10 cellular contexts compared by ENCODE assay signal in genomic region chr2:120539937-120540718, GRCh38.
A peak's percentile ranks its signal among the peaks of the same experiment; 100 is the strongest.
DNase-seq lines count a peak whose midpoint lies in the region; ATAC-seq and TF ChIP-seq lines count a peak whose summit lies in the region.
"Had no signal": no experiment of that assay in that cellular context is flagged by ENCODE, and none has a peak within 500 bp of the region (broad histone marks: within the 10 kb centered on the region; RNA-seq: fewer than 3 reads in every experiment).

No MANE protein-coding gene starts in this region.

- H3K27me3 ChIP-seq in adrenal gland (no peaks in the 10 kb centered on the region), tibial artery (no peaks in the 10 kb centered on the region)

- H3K9me3 ChIP-seq in adrenal gland (replicated peaks in 1 of 3): no peaks in the 10 kb centered on the region
- H3K9me3 ChIP-seq in tibial artery: no peaks in the 10 kb centered on the region

- no peak for TF ChIP-seq CTCF in adrenal gland (IDR thresholded peaks at IDR 0.05)
- TF ChIP-seq CTCF in tibial artery (IDR thresholded peaks at IDR 0.05): no peak

- WGBS in adrenal gland, 4 donors: 71 to 77% (median 76%) methylated on average over 14 to 17 of the region's 17 CpGs

- H3K27ac ChIP-seq in adrenal gland (peak overlapping the region in 1 of 5 donors; percentile 40), tibial artery (peak overlapping the region; percentile 73 to 83)
- H3K27ac ChIP-seq: 22Rv1 had no signal

- H3K4me3 ChIP-seq in adrenal gland (no peak overlapping the region), tibial artery (peak overlapping the region in 1 of 2 donors; percentile 12)

- no peak for TF ChIP-seq POLR2A in adrenal gland (IDR thresholded peaks at IDR 0.05)

- ATAC-seq in GM21528 (IDR thresholded peaks at IDR 0.05; ENCODE audit: low FRiP score, unreplicated experiment): no peak

- DNase-seq in DMS 273 (lab: John Stamatoyannopoulos, UW; ENCODE audit: unreplicated experiment): peak; percentile 64
- DNase-seq in DMS 273 treated with DMSO at 0.1 percent for 48 hours (lab: John Stamatoyannopoulos, UW): no peak
- DNase-seq in adrenal gland: peak in 6 of 7 donors; percentile 65 to 87 (median 82)
- DNase-seq in iPS-NIHi11 (ENCODE audit: low spot score): peak; percentile 67
- peak; percentile 89 to 97 for DNase-seq in tibial artery
- DNase-seq in KBM-7: no peak
- DNase-seq in NCI-H2029 treated with DMSO at 0.1 percent for 48 hours (lab: John Stamatoyannopoulos, UW): no peak
- DNase-seq: T-helper 1 cell had no signal

- H3K4me1 ChIP-seq in adrenal gland (replicated peaks in 1 of 2): peaks cover 7 to 11% of the 10 kb centered on the region in 2 donors
- H3K4me1 ChIP-seq in tibial artery: peaks cover 0 to 27% (median 25%) of the 10 kb centered on the region in 4 donors

- intact Hi-C loops in adrenal gland (cut with DNase I) (loop anchor here in 1 of 2 donors (10.0 kb wide), 1 partner anchor 135 kb away; no protein-coding TSS in a partner anchor), tibial artery (cut with DNase I; ENCODE audit: low total_unique reads) (loop anchor here (5.0 to 10.0 kb wide), 2 partner anchors 95 to 193 kb away; partner anchors contain the start of gene INHBB)

- no peaks in the 10 kb centered on the region for H3K36me3 ChIP-seq in adrenal gland (replicated peaks in 1 of 2)
- H3K36me3 ChIP-seq in tibial artery: no peaks in the 10 kb centered on the region

- in situ Hi-C loops in KBM-7 (cut with MboI; ENCODE audit: low pct_unique_long_range_greater_than_20kb, low sequenced_read_pairs): no loop called here

Comparison
In these comparisons a context has a peak if more than half of its experiments do, and no peak if none do; other contexts are left out.
1. DNase-seq: peak in DMS 273 (single experiment), adrenal gland (6 of 7), iPS-NIHi11 (single experiment) and tibial artery (2 of 2); none in DMS 273 treated with DMSO at 0.1 percent for 48 hours (single experiment), KBM-7 (single experiment) and NCI-H2029 treated with DMSO at 0.1 percent for 48 hours (single experiment).